ENCODE assay signal across 8 cellular contexts in genomic region chrX:38800981-38801845, GRCh38. TPM values are rescaled to one million over a fixed set of nuclear protein-coding genes. Genes with fewer than 3 reads are reported as not detected.
DNase-seq lines count a peak whose midpoint lies in the region; ATAC-seq, FAIRE-seq and TF ChIP-seq lines count a peak whose summit lies in the region.

Gene MID1IP1, plus strand, starts transcription at chrX:38801459. Its CDS starts 3,488 bp downstream, at chrX:38804947.

- H3K4me3 Mint-ChIP-seq in activated CD4-positive, alpha-beta T cell treated with anti-CD3 and anti-CD28 coated beads for 36 hours, result peak within 1 kb of the TSS; percentile 95
- H3K4me3 Mint-ChIP-seq in chondrocyte (ENCODE audit: unreplicated experiment), result peak within 1 kb of the TSS; percentile 96

- no peaks in the 10 kb centered on the region for H3K4me1 ChIP-seq in small intestine (ENCODE audit: control insufficient read depth in 2 of 2, insufficient read depth in 1 of 2, low read depth in 1 of 2, low read length in 1 of 2)

- CTCF ChIA-PET in activated CD4-positive, alpha-beta T cell treated with anti-CD3 and anti-CD28 coated beads for 36 hours (lab: Charles Lee), result interaction anchor here (0.7 to 1.4 kb wide), 3 partner anchors 27 to 44 kb away, joined by 3 to 4 read pairs (median 3); no protein-coding TSS in a partner anchor

- TF ChIP-seq CTCF in chondrocyte (IDR thresholded peaks at IDR 0.05), result no peak

- 5 to 24% (median 11%) methylated on average over 32 of the region's 32 CpGs for WGBS in small intestine, 3 donors

- DNase-seq in ELF-1 (ENCODE audit: low read depth, low spot score), result peak; percentile 99
- DNase-seq in NCI-H2196 (lab: John Stamatoyannopoulos, UW; ENCODE audit: unreplicated experiment), result peak; percentile 83
- peak; percentile 91 for DNase-seq in activated CD4-positive, alpha-beta T cell treated with anti-CD3 and anti-CD28 coated beads for 36 hours
- peak; percentile 83 for DNase-seq in chondrocyte (ENCODE audit: low spot score)
- peak; percentile 90 for DNase-seq in iris pigment epithelial cell (ENCODE audit: low read depth)
- peak; percentile 91 for DNase-seq in small intestine

- no peaks in the 10 kb centered on the region for H3K9me3 ChIP-seq in small intestine (ENCODE audit: control insufficient read depth, low read depth)

- peak within 1 kb of the TSS; percentile 96 for H3K27ac Mint-ChIP-seq in activated CD4-positive, alpha-beta T cell treated with anti-CD3 and anti-CD28 coated beads for 36 hours
- H3K27ac Mint-ChIP-seq in chondrocyte (ENCODE audit: unreplicated experiment), result peak within 1 kb of the TSS; percentile 99

- no peaks in the 10 kb centered on the region for H3K9me3 Mint-ChIP-seq in activated CD4-positive, alpha-beta T cell treated with anti-CD3 and anti-CD28 coated beads for 36 hours (ENCODE audit: low read depth)
- H3K9me3 Mint-ChIP-seq in chondrocyte (ENCODE audit: low read depth), result peaks cover 6% of the 10 kb centered on the region

- ATAC-seq in HG02852 (IDR thresholded peaks at IDR 0.05; ENCODE audit: unreplicated experiment) (peak; percentile 45), HG03280 (IDR thresholded peaks at IDR 0.05; ENCODE audit: unreplicated experiment) (no peak)
- ATAC-seq in activated CD4-positive, alpha-beta T cell treated with anti-CD3 and anti-CD28 coated beads for 36 hours, result peak; percentile 58

- no peak for FAIRE-seq in small intestine (lab: Jason Lieb, UNC)

- H3K4me3 ChIP-seq in small intestine (ENCODE audit: low read depth in 1 of 2, low read length in 2 of 2), result peak within 1 kb of the TSS; percentile 30 to 36

- peak within 1 kb of the TSS; percentile 71 to 96 for H3K27ac ChIP-seq in small intestine (ENCODE audit: low read depth in 1 of 2, low read length in 1 of 2)

- H3K27me3 ChIP-seq in small intestine (ENCODE audit: control insufficient read depth in 2 of 2, insufficient read depth in 2 of 2, low read length in 2 of 2), result no peaks in the 10 kb centered on the region

- H3K36me3 Mint-ChIP-seq in activated CD4-positive, alpha-beta T cell treated with anti-CD3 and anti-CD28 coated beads for 36 hours (ENCODE audit: low read depth), result peaks cover 42% of the 10 kb centered on the region
- peaks cover 2% of the 10 kb centered on the region for H3K36me3 Mint-ChIP-seq in chondrocyte (ENCODE audit: low read depth)

- POLR2A ChIA-PET in activated CD4-positive, alpha-beta T cell treated with anti-CD3 and anti-CD28 coated beads for 36 hours (lab: Charles Lee), result interaction anchor here (0.6 to 0.7 kb wide), 2 partner anchors 33 to 125 kb away, joined by 3 read pairs; no protein-coding TSS in a partner anchor

- no peaks in the 10 kb centered on the region for H3K27me3 Mint-ChIP-seq in activated CD4-positive, alpha-beta T cell treated with anti-CD3 and anti-CD28 coated beads for 36 hours
- no peaks in the 10 kb centered on the region for H3K27me3 Mint-ChIP-seq in chondrocyte (ENCODE audit: low read depth)

- intact Hi-C loops in activated CD4-positive, alpha-beta T cell treated with anti-CD3 and anti-CD28 coated beads for 36 hours (cut with DNase I, micrococcal nuclease), result loop anchor here (1.0 to 10.0 kb wide), 12 partner anchors 56 to 1844 kb away; partner anchors contain the start of genes ATP6AP2 (in 1 of the 2), BCOR (in 1 of the 2) and CXorf38 (in 1 of the 2)

- H3K4me1 Mint-ChIP-seq in activated CD4-positive, alpha-beta T cell treated with anti-CD3 and anti-CD28 coated beads for 36 hours, result peaks cover 7% of the 10 kb centered on the region
- H3K4me1 Mint-ChIP-seq in chondrocyte (ENCODE audit: low read depth), result peaks cover 43% of the 10 kb centered on the region

- H3K36me3 ChIP-seq in small intestine (ENCODE audit: control insufficient read depth in 2 of 2, insufficient read depth in 2 of 2, low read length in 2 of 2), result no peaks in the 10 kb centered on the region

RNA-seq across cellular contexts. Expression of gene MID1IP1, which starts in this region (rescaled TPM):
- 10 to 100 TPM; 76.6 to 89.9 TPM for total RNA-seq in activated CD4-positive, alpha-beta T cell treated with anti-CD3 and anti-CD28 coated beads for 36 hours
- 14.7 to 36.0 TPM (median 32.7 TPM) in 3 replicates for total RNA-seq in chondrocyte
- 10 to 100 TPM; 24.2 to 61.1 (median 29.5) TPM for polyA plus RNA-seq in small intestine
